In genomic region chrX:20067709-20068315, GRCh38 we compare ENCODE assay signal across 1 cellular context.
TF ChIP-seq lines count a peak whose summit lies in the region.

No MANE protein-coding gene starts in this region.

TF ChIP-seq in HCT116, 20 proteins besides CTCF, POLR2A, EP300 and RAD21 (continued from another document):
- TF ChIP-seq ATF3 (IDR thresholded peaks at IDR 0.05) (0 out of 2 replicates have a peak, but pooled peaks have one; percentile 0), SP1 (IDR thresholded peaks at IDR 0.05; ENCODE audit: low read depth) (peak; percentile 20; the same call in 1 of the 2 replicates), JUND (IDR thresholded peaks at IDR 0.05) (peak; percentile 29; the same call in 1 of the 2 replicates), MAX (IDR thresholded peaks at IDR 0.05) (peak; percentile 17; the same call in 1 of the 2 replicates), YY1 (IDR thresholded peaks at IDR 0.05; ENCODE audit: extremely low read depth, insufficient replicate concordance, low read depth, low read length) (no peak), CEBPB (IDR thresholded peaks at IDR 0.05; ENCODE audit: low read depth) (0 out of 2 replicates have a peak, but pooled peaks have one; percentile 14)
